Comparison of ENCODE assay signal across 16 cellular contexts in the genomic region with DNA sequence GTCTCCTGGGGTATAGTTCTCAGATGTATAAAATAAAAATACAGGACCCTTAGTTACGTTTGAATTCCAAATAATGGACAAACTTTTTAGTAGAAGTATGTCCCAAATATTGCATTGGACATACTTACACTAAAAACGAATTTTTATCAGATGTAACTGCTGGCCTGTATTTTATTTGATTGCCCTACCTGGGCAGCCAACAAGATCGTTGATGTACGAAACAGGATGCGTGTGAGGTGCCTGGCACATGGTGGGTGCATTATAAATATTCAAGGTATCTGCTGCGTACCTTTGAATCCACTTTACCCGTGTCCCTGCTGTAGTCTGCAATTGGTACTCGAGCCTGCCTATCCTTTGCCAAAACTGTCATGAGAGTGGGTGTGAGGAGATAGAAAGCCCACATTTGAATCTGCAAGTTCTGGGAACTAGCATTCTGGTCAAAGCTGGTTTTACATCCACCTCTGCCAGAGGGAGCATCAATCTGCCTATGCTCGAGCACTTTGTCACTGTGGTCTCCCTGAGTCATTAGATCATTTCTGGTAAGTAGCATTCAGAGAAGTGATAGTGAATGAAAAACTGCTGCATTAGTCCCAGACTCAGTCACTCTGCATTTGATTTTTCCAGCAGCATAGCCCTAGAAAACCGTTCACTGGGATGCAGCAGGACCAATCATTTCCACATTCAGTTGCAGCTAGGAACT.
DNase-seq lines count a peak whose midpoint lies in the region; ATAC-seq and TF ChIP-seq lines count a peak whose summit lies in the region.
"Had no signal": no experiment of that assay in that cellular context is flagged by ENCODE, and none has a peak within 500 bp of the region (broad histone marks: within the 10 kb centered on the region; RNA-seq: fewer than 3 reads in every experiment).

No MANE protein-coding gene starts in this region.

- H3K27ac ChIP-seq in prostate gland: no peak overlapping the region
- H3K27ac ChIP-seq: ovary, skin epidermis, uterus had no signal

- peaks cover 39% of the 10 kb centered on the region for H3K4me1 Mint-ChIP-seq in T-helper 1 cell treated with Interleukin-12 subunit alpha and Interleukin-12 subunit beta and Interleukin-4 antibody, amounts not matched to agents 30 μg/mL and 1 μg/mL, for 36 hours (ENCODE audit: low read depth)
- peaks cover 24% of the 10 kb centered on the region for H3K4me1 Mint-ChIP-seq in activated naive CD8-positive, alpha-beta T cell treated with anti-CD3 and anti-CD28 coated beads, Interleukin-2, amount 10 ng/mL, durations not matched to agents 7 days and 5 days

- DNase-seq in activated CD8-positive, alpha-beta memory T cell treated with anti-CD3 and anti-CD28 coated beads, Interleukin-2, amount 50 U/mL, for 24 hours (ENCODE audit: extremely low read depth): peak; percentile 23
- no peak for DNase-seq in activated CD8-positive, alpha-beta memory T cell treated with anti-CD3 and anti-CD28 coated beads for 24 hours
- DNase-seq in activated naive CD8-positive, alpha-beta T cell treated with anti-CD3 and anti-CD28 coated beads, Interleukin-2, amount 10 ng/mL, durations not matched to agents 7 days and 5 days: no peak
- DNase-seq in stimulated activated CD8-positive, alpha-beta memory T cell treated with anti-CD3 and anti-CD28 coated beads, Interleukin-4, amount 100 ng/mL, for 48 hours: peak; percentile 58
- DNase-seq in prostate gland (ENCODE audit: low spot score) (no peak), D341Med (ENCODE audit: low spot score) (no peak)
- DNase-seq: H7, KBM-7, midbrain, NCI-H1105 treated with DMSO at 0.1 percent for 48 hours, NCI-H2171 treated with DMSO at 0.1 percent for 48 hours, ovary, uterus had no signal

- no peak for TF ChIP-seq POLR2A in prostate gland (IDR thresholded peaks at IDR 0.05)

- intact Hi-C loops in prostate gland (cut with DNase I): no loop called here

- H3K9me3 Mint-ChIP-seq in T-helper 1 cell treated with Interleukin-12 subunit alpha and Interleukin-12 subunit beta and Interleukin-4 antibody, amounts not matched to agents 30 μg/mL and 1 μg/mL, for 36 hours: no peaks in the 10 kb centered on the region
- H3K9me3 Mint-ChIP-seq in activated naive CD8-positive, alpha-beta T cell treated with anti-CD3 and anti-CD28 coated beads, Interleukin-2, amount 10 ng/mL, durations not matched to agents 7 days and 5 days: peaks cover 2% of the 10 kb centered on the region

- H3K36me3 ChIP-seq in prostate gland: no peaks in the 10 kb centered on the region
- H3K36me3 ChIP-seq: ovary, uterus had no signal

- no peaks in the 10 kb centered on the region for H3K27me3 Mint-ChIP-seq in T-helper 1 cell treated with Interleukin-12 subunit alpha and Interleukin-12 subunit beta and Interleukin-4 antibody, amounts not matched to agents 30 μg/mL and 1 μg/mL, for 36 hours (ENCODE audit: low read depth)
- H3K27me3 Mint-ChIP-seq in activated naive CD8-positive, alpha-beta T cell treated with anti-CD3 and anti-CD28 coated beads, Interleukin-2, amount 10 ng/mL, durations not matched to agents 7 days and 5 days: no peaks in the 10 kb centered on the region

- peak overlapping the region; percentile 70 for H3K4me3 Mint-ChIP-seq in T-helper 1 cell treated with Interleukin-12 subunit alpha and Interleukin-12 subunit beta and Interleukin-4 antibody, amounts not matched to agents 30 μg/mL and 1 μg/mL, for 36 hours
- peak overlapping the region; percentile 56 for H3K4me3 Mint-ChIP-seq in activated naive CD8-positive, alpha-beta T cell treated with anti-CD3 and anti-CD28 coated beads, Interleukin-2, amount 10 ng/mL, durations not matched to agents 7 days and 5 days

- H3K4me1 ChIP-seq in prostate gland (replicated peaks): no peaks in the 10 kb centered on the region
- H3K4me1 ChIP-seq: uterus had no signal

- ATAC-seq in activated naive CD8-positive, alpha-beta T cell treated with anti-CD3 and anti-CD28 coated beads, Interleukin-2, amount 10 ng/mL, durations not matched to agents 7 days and 5 days (ENCODE audit: low read depth): peak; percentile 97
- no peak for ATAC-seq in GM21447 (IDR thresholded peaks at IDR 0.05; ENCODE audit: unreplicated experiment)

- H3K4me3 ChIP-seq in prostate gland: no peak overlapping the region
- H3K4me3 ChIP-seq: ovary, skin epidermis, uterus had no signal

- H3K9me3 ChIP-seq in prostate gland: no peaks in the 10 kb centered on the region
- H3K9me3 ChIP-seq: ovary, uterus had no signal

- peak overlapping the region; percentile 91 for H3K27ac Mint-ChIP-seq in T-helper 1 cell treated with Interleukin-12 subunit alpha and Interleukin-12 subunit beta and Interleukin-4 antibody, amounts not matched to agents 30 μg/mL and 1 μg/mL, for 36 hours
- peak overlapping the region; percentile 68 for H3K27ac Mint-ChIP-seq in activated naive CD8-positive, alpha-beta T cell treated with anti-CD3 and anti-CD28 coated beads, Interleukin-2, amount 10 ng/mL, durations not matched to agents 7 days and 5 days

- H3K27me3 ChIP-seq in prostate gland (replicated peaks; ENCODE audit: insufficient read depth): no peaks in the 10 kb centered on the region
- H3K27me3 ChIP-seq: ovary, uterus had no signal

- WGBS in prostate gland: 65% methylated on average over 10 of the region's 10 CpGs

- POLR2A ChIA-PET in activated naive CD8-positive, alpha-beta T cell treated with anti-CD3 and anti-CD28 coated beads, Interleukin-2, amount 10 ng/mL, durations not matched to agents 7 days and 5 days (lab: Charles Lee): interaction anchor here (1.0 kb wide), 1 partner anchor 134 kb away, joined by 5 read pairs; a partner anchor contains a TSS

- no peak for TF ChIP-seq CTCF in prostate gland (IDR thresholded peaks at IDR 0.05)

- H3K36me3 Mint-ChIP-seq in T-helper 1 cell treated with Interleukin-12 subunit alpha and Interleukin-12 subunit beta and Interleukin-4 antibody, amounts not matched to agents 30 μg/mL and 1 μg/mL, for 36 hours (ENCODE audit: low read depth): peaks cover 2% of the 10 kb centered on the region
- H3K36me3 Mint-ChIP-seq in activated naive CD8-positive, alpha-beta T cell treated with anti-CD3 and anti-CD28 coated beads, Interleukin-2, amount 10 ng/mL, durations not matched to agents 7 days and 5 days: peaks cover 8% of the 10 kb centered on the region

Comparison
In these comparisons a context has a peak if more than half of its experiments do, and no peak if none do; other contexts are left out.
1. DNase-seq: peak in activated CD8-positive, alpha-beta memory T cell treated with anti-CD3 and anti-CD28 coated beads, Interleukin-2, amount 50 U/mL, for 24 hours (single experiment) and stimulated activated CD8-positive, alpha-beta memory T cell treated with anti-CD3 and anti-CD28 coated beads, Interleukin-4, amount 100 ng/mL, for 48 hours (single experiment); none in activated CD8-positive, alpha-beta memory T cell treated with anti-CD3 and anti-CD28 coated beads for 24 hours (single experiment), activated naive CD8-positive, alpha-beta T cell treated with anti-CD3 and anti-CD28 coated beads, Interleukin-2, amount 10 ng/mL, durations not matched to agents 7 days and 5 days (single experiment), prostate gland (single experiment) and D341Med (single experiment).